Comparison of ENCODE assay signal across 1 cellular context in genomic region chr22:23673826-23674690, GRCh38.
TF ChIP-seq lines count a peak whose summit lies in the region.

No MANE protein-coding gene starts in this region.

TF ChIP-seq in H1, 55 proteins besides CTCF, POLR2A, EP300 and RAD21:
- TF ChIP-seq NANOG (IDR thresholded peaks at IDR 0.05; ENCODE audit: insufficient read depth, low read depth, low read length, poor library complexity, severe bottlenecking) = no peak
